ENCODE assay signal across 8 cellular contexts in the genomic region with DNA sequence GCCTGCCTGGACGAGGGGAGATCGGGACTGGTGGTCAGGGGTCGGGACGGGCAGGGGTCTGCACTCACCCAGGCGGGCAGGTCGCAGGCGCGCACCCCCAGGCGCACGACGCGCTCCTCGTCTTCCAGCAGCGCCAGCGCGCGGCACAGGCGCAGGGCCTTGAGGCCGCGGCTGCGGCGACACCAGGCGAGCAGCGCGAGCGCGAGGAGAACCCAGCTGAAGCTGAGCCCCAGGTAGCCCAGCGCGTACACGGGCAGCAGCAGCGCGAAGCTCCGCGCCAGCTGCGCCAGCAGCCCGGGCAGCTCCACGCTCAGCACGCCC. TPM values are rescaled to one million over a fixed set of nuclear protein-coding genes. Genes with fewer than 3 reads are reported as not detected.
DNase-seq lines count a peak whose midpoint lies in the region; ATAC-seq, FAIRE-seq and TF ChIP-seq lines count a peak whose summit lies in the region.

No MANE protein-coding gene starts in this region.

- no peak for TF ChIP-seq POLR2A in GM12892 (IDR thresholded peaks at IDR 0.05; ENCODE audit: low read depth, low read length)

- peak; percentile 43 for ATAC-seq in HG02763 (IDR thresholded peaks at IDR 0.05; ENCODE audit: unreplicated experiment)

- 0 to 1% methylated on average over 13 to 38 of the region's 38 CpGs for WGBS in esophagus, 2 donors

- no peak for FAIRE-seq in GM12892 (lab: Jason Lieb, UNC)

- CTCF ChIA-PET in AG04450 (lab: Charles Lee) = interaction anchor here (0.7 kb wide), 1 partner anchor 10 kb away, joined by 3 read pairs; no protein-coding TSS in a partner anchor

- peak overlapping the region; percentile 88 for H3K4me3 ChIP-seq in AG04450 (ENCODE audit: low read depth, low read length)
- H3K4me3 ChIP-seq in esophagus (ENCODE audit: low read depth in 1 of 2, low read length in 2 of 2) = peak overlapping the region; percentile 80 to 98
- peak overlapping the region; percentile 84 to 89 for H3K4me3 ChIP-seq in muscle layer of duodenum (ENCODE audit: low read depth in 1 of 2, low read length in 2 of 2)

- DNase-seq in AG04450 (ENCODE audit: low read depth, low spot score) = peak; percentile 55
- peak; percentile 69 for DNase-seq in GM12892 (ENCODE audit: insufficient read length)
- DNase-seq in NCI-H1092 treated with DMSO at 0.1 percent for 48 hours (lab: John Stamatoyannopoulos, UW) = peak; percentile 84
- peak; percentile 60 to 69 for DNase-seq in activated CD4-positive, alpha-beta T cell treated with anti-CD3 and anti-CD28 coated beads, Interleukin-2, amount 50 U/mL, for 48 hours
- peak in 19 of 49 donors; percentile 33 to 68 (median 49) for DNase-seq in substantia nigra (lab: John Stamatoyannopoulos, UW)

- H3K9me3 ChIP-seq in AG04450 (ENCODE audit: control insufficient read depth, insufficient read depth, low read length) (no peaks in the 10 kb centered on the region), esophagus (ENCODE audit: control insufficient read depth in 2 of 2, insufficient read depth in 1 of 2, low read depth in 1 of 2, low read length in 1 of 2) (no peaks in the 10 kb centered on the region), muscle layer of duodenum (ENCODE audit: control insufficient read depth in 1 of 2, low read length in 2 of 2) (no peaks in the 10 kb centered on the region)

- POLR2A ChIA-PET in AG04450 (lab: Yijun Ruan, JAX) = interaction anchor here (0.5 to 2.2 kb wide), 6 partner anchors 10 to 170 kb away, joined by 3 to 10 read pairs (median 6); a partner anchor contains a TSS

- H3K4me1 ChIP-seq in esophagus (ENCODE audit: control insufficient read depth in 2 of 2, insufficient read depth in 2 of 2, low read length in 1 of 2) = no peaks in the 10 kb centered on the region
- peaks cover 16% of the 10 kb centered on the region in 2 donors for H3K4me1 ChIP-seq in muscle layer of duodenum (ENCODE audit: control insufficient read depth in 1 of 2, insufficient read depth in 2 of 2, low read length in 2 of 2)

- H3K27me3 ChIP-seq in AG04450 (ENCODE audit: control insufficient read depth, insufficient read depth, low read length) (no peaks in the 10 kb centered on the region), esophagus (ENCODE audit: control insufficient read depth in 1 of 2, insufficient read depth in 2 of 2, low read length in 2 of 2) (no peaks in the 10 kb centered on the region), muscle layer of duodenum (ENCODE audit: low read depth, low read length) (no peaks in the 10 kb centered on the region)

- TF ChIP-seq CTCF in AG04450 (IDR thresholded peaks at IDR 0.05; ENCODE audit: low read depth, low read length) = no peak

- H3K36me3 ChIP-seq in esophagus (ENCODE audit: control insufficient read depth in 2 of 2, insufficient read depth in 2 of 2, low read length in 1 of 2) = no peaks in the 10 kb centered on the region
- H3K36me3 ChIP-seq in muscle layer of duodenum (ENCODE audit: control insufficient read depth in 1 of 2, insufficient read depth in 2 of 2, low read length in 2 of 2) = no peaks in the 10 kb centered on the region

- H3K27ac ChIP-seq in AG04450 (ENCODE audit: low read depth, low read length) = peak overlapping the region; percentile 47
- peak overlapping the region; percentile 99 to 100 for H3K27ac ChIP-seq in esophagus (ENCODE audit: low read depth in 2 of 2, low read length in 1 of 2)
- H3K27ac ChIP-seq in muscle layer of duodenum (ENCODE audit: low read length) = peak overlapping the region; percentile 97
- peak overlapping the region; percentile 76 for H3K27ac ChIP-seq in substantia nigra (ENCODE audit: low read depth, low read length, poor library complexity, severe bottlenecking)

RNA-seq across cellular contexts. Expression of a gene that starts 0.3 kb away (rescaled TPM):
- polyA plus RNA-seq in AG04450 (2011; rRNA removed) (46.9 and 54.3 TPM in 2 replicates), esophagus (10 to 100 TPM; 25.4 to 28.9 TPM)
- 47.7 and 51.9 TPM in 2 replicates for polyA minus RNA-seq in AG04450 (2011; rRNA and poly(A)+ RNA removed)
- polyA plus RNA-seq in GM12892 (2012; ENCODE audit: missing spikeins) = 22.7 TPM

RNA-seq across cellular contexts. Expression of a gene that starts 27.4 kb away (rescaled TPM):
- polyA plus RNA-seq in AG04450 (2011; rRNA removed) = 7.7 and 8.8 TPM in 2 replicates
- polyA minus RNA-seq in AG04450 (2011; rRNA and poly(A)+ RNA removed) = 5.0 and 5.1 TPM in 2 replicates
- 14.6 TPM for polyA plus RNA-seq in GM12892 (2012; ENCODE audit: missing spikeins)
- 10 to 100 TPM in 1 of 2 donors, 1 to 10 TPM in 1; 6.0 to 12.5 TPM for polyA plus RNA-seq in esophagus

Comparison
In these comparisons a context has a peak if more than half of its experiments do, and no peak if none do; other contexts are left out.
1. H3K27ac ChIP-seq: peak in every context shown above with its lines; median percentile 100 in esophagus; 97 in muscle layer of duodenum; 76 in substantia nigra; 47 in AG04450.